27 cellular contexts compared by ENCODE assay signal in the genomic region with DNA sequence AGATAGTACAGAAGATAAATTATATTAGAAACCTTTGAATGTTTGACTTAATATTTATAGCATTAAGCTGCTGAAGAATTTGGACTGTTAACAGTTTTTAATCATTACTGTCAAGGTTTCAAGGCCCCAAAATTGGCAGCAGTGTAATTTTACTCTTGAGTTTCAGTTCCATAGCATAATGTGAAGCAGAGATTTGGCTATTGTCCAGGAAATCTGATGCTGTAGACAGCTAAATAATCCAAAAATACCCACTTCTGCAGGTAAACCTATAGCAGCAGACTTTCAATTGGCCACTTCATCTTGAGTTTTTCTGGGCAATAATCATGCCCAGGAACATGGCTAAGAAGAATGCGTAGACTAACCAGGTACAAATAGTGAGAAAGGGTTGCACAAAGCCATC.
A peak's percentile ranks its signal among the peaks of the same experiment; 100 is the strongest.
DNase-seq lines count a peak whose midpoint lies in the region; ATAC-seq and TF ChIP-seq lines count a peak whose summit lies in the region.
"Had no signal": no experiment of that assay in that cellular context is flagged by ENCODE, and none has a peak within 500 bp of the region (broad histone marks: within the 10 kb centered on the region; RNA-seq: fewer than 3 reads in every experiment).

No MANE protein-coding gene starts in this region.

- H2AFZ ChIP-seq in Karpas-422 (ENCODE audit: low read length) = no peak overlapping the region

- TF ChIP-seq POLR2A in right lobe of liver (IDR thresholded peaks at IDR 0.05) = no peak

- H3K27me3 ChIP-seq in GM06990 (replicated peaks; ENCODE audit: control insufficient read depth, insufficient read depth, low read length) = no peaks in the 10 kb centered on the region
- no peaks in the 10 kb centered on the region for H3K27me3 ChIP-seq in Karpas-422 (ENCODE audit: low read length)
- H3K27me3 ChIP-seq in right lobe of liver = no peaks in the 10 kb centered on the region
- H3K27me3 ChIP-seq: pancreas had no signal

- no peaks in the 10 kb centered on the region for H4K20me1 ChIP-seq in Karpas-422 (ENCODE audit: insufficient read depth, low read depth, low read length)

- H3K9me3 ChIP-seq in Karpas-422 (ENCODE audit: low read length) (no peaks in the 10 kb centered on the region), right lobe of liver (no peaks in the 10 kb centered on the region)
- H3K9me3 ChIP-seq: heart right ventricle, pancreas, thoracic aorta had no signal

- WGBS in right lobe of liver (ENCODE audit: insufficient coverage, low coverage, low lambda C conversion rate, missing lambda C conversion rate) = 0% methylated on average over 1 of the region's 1 CpG

- DNase-seq in GM06990 (ENCODE audit: extremely low read depth, insufficient read length) (peak; percentile 14), Karpas-422 (peak; percentile 83), NCI-H69 (lab: John Stamatoyannopoulos, UW) (peak; percentile 15), right lobe of liver (no peak)
- DNase-seq: activated CD4-positive, alpha-beta T cell treated with anti-CD3 and anti-CD28 coated beads, Interleukin-2, amount 10 ng/mL, durations not matched to agents 7 days and 5 days; activated CD8-positive, alpha-beta memory T cell treated with anti-CD3 and anti-CD28 coated beads, Interleukin-2, amount 10 ng/mL, durations not matched to agents 7 days and 5 days; activated naive CD4-positive, alpha-beta T cell treated with anti-CD3 and anti-CD28 coated beads, Interleukin-2, amount 10 ng/mL, durations not matched to agents 7 days and 5 days; activated T-cell treated with anti-CD3 and anti-CD28 coated beads, Interleukin-2, amount 50 U/mL, for 72 hours; amniotic stem cell; C1 segment of cervical spinal cord; effector memory CD4-positive, alpha-beta T cell; erythroblast; HCEC 1CT; heart right ventricle; NCI-H187 treated with DMSO at 0.1 percent for 48 hours; NCI-H510A; OCI-M1; pancreas; right cardiac atrium; stimulated activated CD4-positive, alpha-beta T cell treated with anti-CD3 and anti-CD28 coated beads, Interleukin-12 subunit alpha, Interleukin-12 subunit beta, amount 100 ng/mL, for 4 hours; stimulated activated CD4-positive, alpha-beta T cell treated with anti-CD3 and anti-CD28 coated beads, Interleukin-4, amount 100 ng/mL, for 4 hours; stimulated activated naive CD4-positive, alpha-beta T cell treated with Interleukin-2 at 50 U/mL for 16 hours had no signal

- intact Hi-C loops in right lobe of liver (cut with DNase I) = no loop called here

- H3K36me3 ChIP-seq in GM06990 (ENCODE audit: control insufficient read depth, insufficient read depth, low read length) (no peaks in the 10 kb centered on the region), Karpas-422 (ENCODE audit: insufficient read depth, low read length) (no peaks in the 10 kb centered on the region), right lobe of liver (no peaks in the 10 kb centered on the region)
- H3K36me3 ChIP-seq: heart right ventricle, pancreas, thoracic aorta had no signal

- H3K27ac ChIP-seq in Karpas-422 (ENCODE audit: low read length) (no peak overlapping the region), right lobe of liver (no peak overlapping the region)
- H3K27ac ChIP-seq: heart right ventricle, pancreas, thoracic aorta had no signal

- peak; percentile 42 for ATAC-seq in GM18519 (IDR thresholded peaks at IDR 0.05; ENCODE audit: low FRiP score, unreplicated experiment)
- no peak for ATAC-seq in HG02588 (IDR thresholded peaks at IDR 0.05; ENCODE audit: unreplicated experiment)
- no peak for ATAC-seq in right lobe of liver
- ATAC-seq in GM18858 (IDR thresholded peaks at IDR 0.05; ENCODE audit: unreplicated experiment) = no peak
- ATAC-seq: activated CD8-positive, alpha-beta memory T cell treated with anti-CD3 and anti-CD28 coated beads, Interleukin-2, amount 10 ng/mL, durations not matched to agents 7 days and 5 days; activated T-cell treated with anti-CD3 and anti-CD28 coated beads, Interleukin-2, amount 50 U/mL, for 72 hours; heart right ventricle; pancreas; right cardiac atrium; Right ventricle myocardium inferior had no signal

- H3K4me2 ChIP-seq in Karpas-422 (ENCODE audit: low read depth, low read length, poor library complexity, severe bottlenecking) = peak overlapping the region; percentile 39

- H3K9ac ChIP-seq in Karpas-422 (ENCODE audit: low read length) = no peak overlapping the region

- no peak for TF ChIP-seq CTCF in GM06990 (IDR thresholded peaks at IDR 0.05; ENCODE audit: insufficient read depth, low read length, poor library complexity, severe bottlenecking)
- no peak for TF ChIP-seq CTCF in right lobe of liver (IDR thresholded peaks at IDR 0.05)

- H3K4me3 ChIP-seq in GM06990 (replicated peaks; ENCODE audit: low read depth, low read length) = no peak overlapping the region
- no peak overlapping the region for H3K4me3 ChIP-seq in Karpas-422 (ENCODE audit: low read length)
- H3K4me3 ChIP-seq in right lobe of liver = no peak overlapping the region
- H3K4me3 ChIP-seq: heart right ventricle, pancreas, thoracic aorta had no signal

- H3K4me1 ChIP-seq in Karpas-422 (ENCODE audit: low read length) (peaks cover 18% of the 10 kb centered on the region), right lobe of liver (no peaks in the 10 kb centered on the region)
- H3K4me1 ChIP-seq: heart right ventricle, pancreas had no signal

- H3K9me2 ChIP-seq in Karpas-422 (replicated peaks; ENCODE audit: insufficient read depth, low read length) = no peaks in the 10 kb centered on the region

- H3K79me2 ChIP-seq in Karpas-422 (ENCODE audit: low read length) = no peaks in the 10 kb centered on the region

Comparison
In these comparisons a context has a peak if more than half of its experiments do, and no peak if none do; other contexts are left out.
1. DNase-seq: peak in GM06990 (single experiment), Karpas-422 (single experiment) and NCI-H69 (single experiment); none in right lobe of liver (0 of 3).